ENCODE assay signal across 8 cellular contexts in genomic region chr1:111448918-111449702, GRCh38. TPM values are rescaled to one million over a fixed set of nuclear protein-coding genes. Genes with fewer than 3 reads are reported as not detected.
DNase-seq lines count a peak whose midpoint lies in the region; ATAC-seq and TF ChIP-seq lines count a peak whose summit lies in the region.

Gene ATP5PB, plus strand, starts transcription at chr1:111449464. Its CDS starts 78 bp downstream, at chr1:111449542.
Gene WDR77, minus strand, starts transcription at chr1:111449256. Its CDS starts 87 bp downstream, at chr1:111449169.

- H3K4me1 ChIP-seq in colonic mucosa = no peaks in the 10 kb centered on the region

- no peaks in the 10 kb centered on the region for H3K9me3 Mint-ChIP-seq in activated CD4-positive, alpha-beta T cell treated with anti-CD3 and anti-CD28 coated beads, Interleukin-2, amount 10 ng/mL, durations not matched to agents 24 days and 14 days

- H3K36me3 ChIP-seq in BJ (ENCODE audit: control insufficient read depth, insufficient read depth, low read length) = no peaks in the 10 kb centered on the region
- H3K36me3 ChIP-seq in colonic mucosa = no peaks in the 10 kb centered on the region

- intact Hi-C loops in activated CD4-positive, alpha-beta T cell treated with anti-CD3 and anti-CD28 coated beads, Interleukin-2, amount 10 ng/mL, durations not matched to agents 24 days and 14 days (cut with micrococcal nuclease) = loop anchor here (1.0 to 5.0 kb wide), 5 partner anchors 26 to 310 kb away; partner anchors contain the start of gene DDX20
- intact Hi-C loops in colonic mucosa (cut with DNase I) = no loop called here

- peaks cover 68% of the 10 kb centered on the region for H3K4me1 Mint-ChIP-seq in activated CD4-positive, alpha-beta T cell treated with anti-CD3 and anti-CD28 coated beads, Interleukin-2, amount 10 ng/mL, durations not matched to agents 24 days and 14 days

- no peaks in the 10 kb centered on the region for H3K9me3 ChIP-seq in colonic mucosa

- peak; percentile 97 for ATAC-seq in GM19324 (IDR thresholded peaks at IDR 0.05; ENCODE audit: low FRiP score, unreplicated experiment)
- ATAC-seq in HG03469 (IDR thresholded peaks at IDR 0.05; ENCODE audit: unreplicated experiment) = peak; percentile 85

- H3K27me3 ChIP-seq in BJ (ENCODE audit: control insufficient read depth, insufficient read depth, low read length) (no peaks in the 10 kb centered on the region), colonic mucosa (no peaks in the 10 kb centered on the region)

- peak within 1 kb of the TSS; percentile 97 to 98 for H3K9ac ChIP-seq in colonic mucosa (ENCODE audit: low read depth in 2 of 2, low read length in 2 of 2)

- TF ChIP-seq CTCF in BJ (IDR thresholded peaks at IDR 0.05; ENCODE audit: insufficient read depth, low read depth, low read length) (no peak), colonic mucosa (IDR thresholded peaks at IDR 0.05) (no peak)

- H3K4me3 ChIP-seq in BJ (ENCODE audit: low read depth, low read length) (peak within 1 kb of the TSS; percentile 75), colonic mucosa (peak within 1 kb of the TSS; percentile 63)

- H3K27ac Mint-ChIP-seq in activated CD4-positive, alpha-beta T cell treated with anti-CD3 and anti-CD28 coated beads, Interleukin-2, amount 10 ng/mL, durations not matched to agents 24 days and 14 days = peak within 1 kb of the TSS; percentile 98

- H3K27ac ChIP-seq in colonic mucosa = peak within 1 kb of the TSS; percentile 68

- CTCF ChIA-PET in BJ (lab: Yijun Ruan, JAX) = interaction anchor here (1.3 to 1.8 kb wide), 2 partner anchors 9 to 49 kb away, joined by 3 to 8 read pairs; no protein-coding TSS in a partner anchor

- peak within 1 kb of the TSS; percentile 100 for H3K4me3 Mint-ChIP-seq in activated CD4-positive, alpha-beta T cell treated with anti-CD3 and anti-CD28 coated beads, Interleukin-2, amount 10 ng/mL, durations not matched to agents 24 days and 14 days

- H3K27me3 Mint-ChIP-seq in activated CD4-positive, alpha-beta T cell treated with anti-CD3 and anti-CD28 coated beads, Interleukin-2, amount 10 ng/mL, durations not matched to agents 24 days and 14 days = no peaks in the 10 kb centered on the region

- DNase-seq in BJ (ENCODE audit: low read depth) = peak; percentile 98
- DNase-seq in NCI-H526 treated with DMSO at 0.1 percent for 48 hours (lab: John Stamatoyannopoulos, UW) = peak; percentile 99
- DNase-seq in activated CD4-positive, alpha-beta T cell treated with anti-CD3 and anti-CD28 coated beads, Interleukin-2, amount 10 ng/mL, durations not matched to agents 24 days and 14 days = peak; percentile 98
- peak; percentile 96 for DNase-seq in colonic mucosa
- peak; percentile 100 for DNase-seq in kidney tubule cell (ENCODE audit: low spot score)
- DNase-seq in stimulated activated CD4-positive, alpha-beta T cell treated with anti-CD3 and anti-CD28 coated beads, Interleukin-1b, Interleukin-23, amount 100 ng/mL, for 24 hours (ENCODE audit: low read depth in 4 of 4, low spot score in 1 of 4) = peak; percentile 68 to 84 (median 72)

- POLR2A ChIA-PET in BJ (lab: Charles Lee) = interaction anchor here (0.6 kb wide), 1 partner anchor 49 kb away, joined by 8 read pairs; no protein-coding TSS in a partner anchor

- H3K36me3 Mint-ChIP-seq in activated CD4-positive, alpha-beta T cell treated with anti-CD3 and anti-CD28 coated beads, Interleukin-2, amount 10 ng/mL, durations not matched to agents 24 days and 14 days (ENCODE audit: low read depth) = peaks cover 62% of the 10 kb centered on the region

RNA-seq across cellular contexts. Expression of gene ATP5PB, which starts in this region (rescaled TPM):
- 224 and 328 TPM in 2 replicates for polyA plus RNA-seq in BJ (2011; rRNA removed)
- 59.5 and 118 TPM in 2 replicates for polyA minus RNA-seq in BJ (2011; rRNA and poly(A)+ RNA removed)
- total RNA-seq in activated CD4-positive, alpha-beta T cell treated with anti-CD3 and anti-CD28 coated beads, Interleukin-2, amount 10 ng/mL, durations not matched to agents 24 days and 14 days = 308 and 325 TPM in 2 replicates
- total RNA-seq in colonic mucosa = 100 to 1,000 TPM; 488 to 502 TPM

RNA-seq across cellular contexts. Expression of gene WDR77, which starts in this region (rescaled TPM):
- 62.8 and 104 TPM in 2 replicates for polyA plus RNA-seq in BJ (2011; rRNA removed)
- polyA minus RNA-seq in BJ (2011; rRNA and poly(A)+ RNA removed) = 44.0 and 59.7 TPM in 2 replicates
- 60.9 and 65.0 TPM in 2 replicates for total RNA-seq in activated CD4-positive, alpha-beta T cell treated with anti-CD3 and anti-CD28 coated beads, Interleukin-2, amount 10 ng/mL, durations not matched to agents 24 days and 14 days
- 10 to 100 TPM; 19.9 to 42.0 TPM for total RNA-seq in colonic mucosa

Comparison
In these comparisons a context has a peak if more than half of its experiments do, and no peak if none do; other contexts are left out.
1. Peak in every context shown above with its lines: DNase-seq, ATAC-seq, H3K4me3 ChIP-seq and H3K27ac ChIP-seq.